ENCODE assay signal across 1 cellular context in the genomic region with DNA sequence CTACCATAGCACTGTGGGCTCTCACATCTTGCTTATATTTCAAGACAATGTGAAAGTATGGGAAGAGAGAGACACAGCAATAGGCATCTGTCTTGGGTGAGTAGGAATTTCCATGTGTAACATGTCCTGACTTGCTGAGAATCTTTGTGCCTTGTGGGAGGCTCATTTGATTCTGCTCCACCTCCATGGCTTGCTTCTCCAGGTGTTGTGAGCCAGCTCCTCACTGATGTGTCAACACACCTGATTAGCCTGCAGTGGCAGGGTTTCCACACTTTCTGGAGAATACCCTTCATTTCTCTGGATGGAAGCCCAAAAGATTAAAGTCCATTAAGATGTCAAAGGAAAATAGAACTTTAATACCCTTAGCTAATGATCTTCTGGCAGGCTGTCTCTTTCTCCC.
TF ChIP-seq lines count a peak whose summit lies in the region.

No MANE protein-coding gene starts in this region.

TF ChIP-seq in GM23338, 12 proteins besides CTCF, POLR2A, EP300 and RAD21 (continued from another document):
- TF ChIP-seq, protein P1, sequence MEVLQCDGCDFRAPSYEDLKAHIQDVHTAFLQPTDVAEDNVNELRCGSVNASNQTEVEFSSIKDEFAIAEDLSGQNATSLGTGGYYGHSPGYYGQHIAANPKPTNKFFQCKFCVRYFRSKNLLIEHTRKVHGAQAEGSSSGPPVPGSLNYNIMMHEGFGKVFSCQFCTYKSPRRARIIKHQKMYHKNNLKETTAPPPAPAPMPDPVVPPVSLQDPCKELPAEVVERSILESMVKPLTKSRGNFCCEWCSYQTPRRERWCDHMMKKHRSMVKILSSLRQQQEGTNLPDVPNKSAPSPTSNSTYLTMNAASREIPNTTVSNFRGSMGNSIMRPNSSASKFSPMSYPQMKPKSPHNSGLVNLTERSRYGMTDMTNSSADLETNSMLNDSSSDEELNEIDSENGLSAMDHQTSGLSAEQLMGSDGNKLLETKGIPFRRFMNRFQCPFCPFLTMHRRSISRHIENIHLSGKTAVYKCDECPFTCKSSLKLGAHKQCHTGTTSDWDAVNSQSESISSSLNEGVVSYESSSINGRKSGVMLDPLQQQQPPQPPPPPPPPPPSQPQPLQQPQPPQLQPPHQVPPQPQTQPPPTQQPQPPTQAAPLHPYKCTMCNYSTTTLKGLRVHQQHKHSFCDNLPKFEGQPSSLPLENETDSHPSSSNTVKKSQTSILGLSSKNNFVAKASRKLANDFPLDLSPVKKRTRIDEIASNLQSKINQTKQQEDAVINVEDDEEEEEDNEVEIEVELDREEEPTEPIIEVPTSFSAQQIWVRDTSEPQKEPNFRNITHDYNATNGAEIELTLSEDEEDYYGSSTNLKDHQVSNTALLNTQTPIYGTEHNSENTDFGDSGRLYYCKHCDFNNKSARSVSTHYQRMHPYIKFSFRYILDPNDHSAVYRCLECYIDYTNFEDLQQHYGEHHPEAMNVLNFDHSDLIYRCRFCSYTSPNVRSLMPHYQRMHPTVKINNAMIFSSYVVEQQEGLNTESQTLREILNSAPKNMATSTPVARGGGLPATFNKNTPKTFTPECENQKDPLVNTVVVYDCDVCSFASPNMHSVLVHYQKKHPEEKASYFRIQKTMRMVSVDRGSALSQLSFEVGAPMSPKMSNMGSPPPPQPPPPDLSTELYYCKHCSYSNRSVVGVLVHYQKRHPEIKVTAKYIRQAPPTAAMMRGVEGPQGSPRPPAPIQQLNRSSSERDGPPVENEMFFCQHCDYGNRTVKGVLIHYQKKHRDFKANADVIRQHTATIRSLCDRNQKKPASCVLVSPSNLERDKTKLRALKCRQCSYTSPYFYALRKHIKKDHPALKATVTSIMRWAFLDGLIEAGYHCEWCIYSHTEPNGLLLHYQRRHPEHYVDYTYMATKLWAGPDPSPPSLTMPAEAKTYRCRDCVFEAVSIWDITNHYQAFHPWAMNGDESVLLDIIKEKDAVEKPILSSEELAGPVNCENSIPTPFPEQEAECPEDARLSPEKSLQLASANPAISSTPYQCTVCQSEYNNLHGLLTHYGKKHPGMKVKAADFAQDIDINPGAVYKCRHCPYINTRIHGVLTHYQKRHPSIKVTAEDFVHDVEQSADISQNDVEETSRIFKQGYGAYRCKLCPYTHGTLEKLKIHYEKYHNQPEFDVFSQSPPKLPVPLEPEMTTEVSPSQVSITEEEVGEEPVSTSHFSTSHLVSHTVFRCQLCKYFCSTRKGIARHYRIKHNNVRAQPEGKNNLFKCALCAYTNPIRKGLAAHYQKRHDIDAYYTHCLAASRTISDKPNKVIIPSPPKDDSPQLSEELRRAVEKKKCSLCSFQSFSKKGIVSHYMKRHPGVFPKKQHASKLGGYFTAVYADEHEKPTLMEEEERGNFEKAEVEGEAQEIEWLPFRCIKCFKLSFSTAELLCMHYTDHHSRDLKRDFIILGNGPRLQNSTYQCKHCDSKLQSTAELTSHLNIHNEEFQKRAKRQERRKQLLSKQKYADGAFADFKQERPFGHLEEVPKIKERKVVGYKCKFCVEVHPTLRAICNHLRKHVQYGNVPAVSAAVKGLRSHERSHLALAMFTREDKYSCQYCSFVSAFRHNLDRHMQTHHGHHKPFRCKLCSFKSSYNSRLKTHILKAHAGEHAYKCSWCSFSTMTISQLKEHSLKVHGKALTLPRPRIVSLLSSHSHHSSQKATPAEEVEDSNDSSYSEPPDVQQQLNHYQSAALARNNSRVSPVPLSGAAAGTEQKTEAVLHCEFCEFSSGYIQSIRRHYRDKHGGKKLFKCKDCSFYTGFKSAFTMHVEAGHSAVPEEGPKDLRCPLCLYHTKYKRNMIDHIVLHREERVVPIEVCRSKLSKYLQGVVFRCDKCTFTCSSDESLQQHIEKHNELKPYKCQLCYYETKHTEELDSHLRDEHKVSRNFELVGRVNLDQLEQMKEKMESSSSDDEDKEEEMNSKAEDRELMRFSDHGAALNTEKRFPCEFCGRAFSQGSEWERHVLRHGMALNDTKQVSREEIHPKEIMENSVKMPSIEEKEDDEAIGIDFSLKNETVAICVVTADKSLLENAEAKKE (CRISPR knock-in tag; IDR thresholded peaks at IDR 0.05) = no peak
- no peak for TF ChIP-seq EZH2phosphoT487 (IDR thresholded peaks at IDR 0.05; ENCODE audit: unreplicated experiment)
- TF ChIP-seq ZNF331 (CRISPR knock-in tag; IDR thresholded peaks at IDR 0.05; ENCODE audit: low read depth) = no peak
- no peak for TF ChIP-seq NANOG (IDR thresholded peaks at IDR 0.05; ENCODE audit: borderline replicate concordance)
- no peak for TF ChIP-seq STAT1 (IDR thresholded peaks at IDR 0.05; ENCODE audit: unreplicated experiment)
- TF ChIP-seq ZNF114 (CRISPR knock-in tag; IDR thresholded peaks at IDR 0.05) = no peak
- TF ChIP-seq JUNB (IDR thresholded peaks at IDR 0.05; ENCODE audit: unreplicated experiment) = no peak
- TF ChIP-seq, protein P2, sequence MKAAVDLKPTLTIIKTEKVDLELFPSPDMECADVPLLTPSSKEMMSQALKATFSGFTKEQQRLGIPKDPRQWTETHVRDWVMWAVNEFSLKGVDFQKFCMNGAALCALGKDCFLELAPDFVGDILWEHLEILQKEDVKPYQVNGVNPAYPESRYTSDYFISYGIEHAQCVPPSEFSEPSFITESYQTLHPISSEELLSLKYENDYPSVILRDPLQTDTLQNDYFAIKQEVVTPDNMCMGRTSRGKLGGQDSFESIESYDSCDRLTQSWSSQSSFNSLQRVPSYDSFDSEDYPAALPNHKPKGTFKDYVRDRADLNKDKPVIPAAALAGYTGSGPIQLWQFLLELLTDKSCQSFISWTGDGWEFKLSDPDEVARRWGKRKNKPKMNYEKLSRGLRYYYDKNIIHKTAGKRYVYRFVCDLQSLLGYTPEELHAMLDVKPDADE (IDR thresholded peaks at IDR 0.05) = no peak
